ENCODE assay signal across 9 cellular contexts in the genomic region with DNA sequence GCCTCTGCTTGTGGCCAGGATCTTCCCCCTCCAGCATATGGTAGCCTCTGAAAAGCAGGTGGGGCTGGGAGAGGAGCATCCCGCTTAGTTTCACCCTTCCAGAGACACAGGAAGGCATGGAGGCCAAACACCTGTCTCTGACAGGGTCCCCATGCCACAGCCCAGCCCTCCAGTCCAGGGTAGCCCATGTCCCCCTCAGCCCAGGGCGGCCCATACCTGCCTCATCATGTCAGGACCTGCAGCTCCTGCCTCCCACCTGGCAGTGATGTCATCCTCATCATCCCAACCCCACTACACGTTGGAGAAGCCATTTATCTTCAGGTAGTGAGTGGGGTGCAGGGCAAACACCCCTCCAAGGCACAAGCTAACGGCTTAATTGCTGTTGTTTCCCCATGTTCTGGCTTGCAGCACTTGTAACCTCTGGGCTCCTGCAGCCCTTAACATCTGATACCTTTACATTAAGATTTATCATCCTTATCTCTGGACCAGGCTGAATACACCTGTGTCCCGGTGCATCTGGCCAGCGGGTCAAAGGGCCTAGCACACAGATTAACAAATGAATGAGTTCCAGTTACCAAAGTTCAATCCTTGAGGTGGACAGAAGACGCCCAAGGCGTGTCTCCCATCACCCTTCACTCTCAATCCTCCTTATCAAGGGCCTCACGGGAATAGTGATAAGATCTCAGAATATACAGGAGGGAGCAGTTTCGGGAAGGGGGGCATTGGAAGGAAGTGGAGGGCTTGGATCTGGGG. TPM values are rescaled to one million over a fixed set of nuclear protein-coding genes. Genes with fewer than 3 reads are reported as not detected.
DNase-seq lines count a peak whose midpoint lies in the region; ATAC-seq lines count a peak whose summit lies in the region.
"Had no signal": no experiment of that assay in that cellular context is flagged by ENCODE, and none has a peak within 500 bp of the region (broad histone marks: within the 10 kb centered on the region; RNA-seq: fewer than 3 reads in every experiment).

No MANE protein-coding gene starts in this region.

- peaks cover 10% of the 10 kb centered on the region for H3K9me3 Mint-ChIP-seq in T-helper 2 cell treated with Interferon-gamma antibody and Interleukin-4, amounts not matched to agents 5 μg/mL and 100 μg/mL, for 36 hours
- H3K9me3 Mint-ChIP-seq in activated CD8-positive, alpha-beta T cell treated with anti-CD3 and anti-CD28 coated beads, Interleukin-2, amount 10 ng/mL, durations not matched to agents 7 days and 5 days (ENCODE audit: insufficient read depth) = peaks cover 10% of the 10 kb centered on the region
- peaks cover 0 to 7% (median 2%) of the 10 kb centered on the region in 6 donors for H3K9me3 Mint-ChIP-seq in immature natural killer cell

- DNase-seq in T-helper 2 cell treated with Interferon-gamma antibody and Interleukin-4, amounts not matched to agents 5 μg/mL and 100 μg/mL, for 36 hours (ENCODE audit: low spot score) = no peak
- DNase-seq in T-helper 2 cell = no peak
- DNase-seq in activated CD8-positive, alpha-beta T cell treated with anti-CD3 and anti-CD28 coated beads, Interleukin-2, amount 10 ng/mL, durations not matched to agents 7 days and 5 days = no peak
- DNase-seq in immature natural killer cell = no peak
- peak in 3 of 49 donors; percentile 5 to 22 (median 14) for DNase-seq in substantia nigra (lab: John Stamatoyannopoulos, UW)
- DNase-seq in DMS 273 treated with DMSO at 0.1 percent for 48 hours (lab: John Stamatoyannopoulos, UW) = no peak
- no peak for DNase-seq in NCI-H226

- peak overlapping the region; percentile 91 for H3K4me3 Mint-ChIP-seq in T-helper 2 cell treated with Interferon-gamma antibody and Interleukin-4, amounts not matched to agents 5 μg/mL and 100 μg/mL, for 36 hours
- peak overlapping the region; percentile 82 for H3K4me3 Mint-ChIP-seq in activated CD8-positive, alpha-beta T cell treated with anti-CD3 and anti-CD28 coated beads, Interleukin-2, amount 10 ng/mL, durations not matched to agents 7 days and 5 days
- peak overlapping the region; percentile 92 to 98 (median 96) for H3K4me3 Mint-ChIP-seq in immature natural killer cell

- CTCF ChIA-PET in activated CD8-positive, alpha-beta T cell treated with anti-CD3 and anti-CD28 coated beads, Interleukin-2, amount 10 ng/mL, durations not matched to agents 7 days and 5 days (lab: Charles Lee) = interaction anchor here (1.0 to 1.1 kb wide), 2 partner anchors 64 to 121 kb away, joined by 3 read pairs; no protein-coding TSS in a partner anchor

- peaks cover 10% of the 10 kb centered on the region for H3K36me3 Mint-ChIP-seq in T-helper 2 cell treated with Interferon-gamma antibody and Interleukin-4, amounts not matched to agents 5 μg/mL and 100 μg/mL, for 36 hours (ENCODE audit: low read depth)
- peaks cover 11% of the 10 kb centered on the region for H3K36me3 Mint-ChIP-seq in activated CD8-positive, alpha-beta T cell treated with anti-CD3 and anti-CD28 coated beads, Interleukin-2, amount 10 ng/mL, durations not matched to agents 7 days and 5 days (ENCODE audit: low read depth)
- H3K36me3 Mint-ChIP-seq in immature natural killer cell = peaks cover 4 to 9% (median 4%) of the 10 kb centered on the region in 3 donors

- POLR2A ChIA-PET in activated CD8-positive, alpha-beta T cell treated with anti-CD3 and anti-CD28 coated beads, Interleukin-2, amount 10 ng/mL, durations not matched to agents 7 days and 5 days (lab: Charles Lee) = no interaction called here

- H3K27me3 Mint-ChIP-seq in T-helper 2 cell treated with Interferon-gamma antibody and Interleukin-4, amounts not matched to agents 5 μg/mL and 100 μg/mL, for 36 hours (ENCODE audit: low read depth) = no peaks in the 10 kb centered on the region
- H3K27me3 Mint-ChIP-seq in activated CD8-positive, alpha-beta T cell treated with anti-CD3 and anti-CD28 coated beads, Interleukin-2, amount 10 ng/mL, durations not matched to agents 7 days and 5 days (ENCODE audit: low read depth) = no peaks in the 10 kb centered on the region
- peaks cover 2 to 5% (median 3%) of the 10 kb centered on the region in 3 donors for H3K27me3 Mint-ChIP-seq in immature natural killer cell (ENCODE audit: low read depth in 3 of 3)

- peaks cover 15% of the 10 kb centered on the region for H3K4me1 Mint-ChIP-seq in T-helper 2 cell treated with Interferon-gamma antibody and Interleukin-4, amounts not matched to agents 5 μg/mL and 100 μg/mL, for 36 hours (ENCODE audit: low read depth)
- peaks cover 17% of the 10 kb centered on the region for H3K4me1 Mint-ChIP-seq in activated CD8-positive, alpha-beta T cell treated with anti-CD3 and anti-CD28 coated beads, Interleukin-2, amount 10 ng/mL, durations not matched to agents 7 days and 5 days (ENCODE audit: low read depth)
- peaks cover 20 to 25% of the 10 kb centered on the region in 2 donors for H3K4me1 Mint-ChIP-seq in immature natural killer cell

- H3K27ac ChIP-seq in substantia nigra (ENCODE audit: low read depth, low read length, poor library complexity, severe bottlenecking) = peak overlapping the region; percentile 87

- ATAC-seq in activated CD8-positive, alpha-beta T cell treated with anti-CD3 and anti-CD28 coated beads, Interleukin-2, amount 10 ng/mL, durations not matched to agents 7 days and 5 days = no peak
- ATAC-seq in HG03139 (IDR thresholded peaks at IDR 0.05; ENCODE audit: unreplicated experiment) = no peak

- no peak overlapping the region for H3K27ac Mint-ChIP-seq in T-helper 2 cell treated with Interferon-gamma antibody and Interleukin-4, amounts not matched to agents 5 μg/mL and 100 μg/mL, for 36 hours
- H3K27ac Mint-ChIP-seq in activated CD8-positive, alpha-beta T cell treated with anti-CD3 and anti-CD28 coated beads, Interleukin-2, amount 10 ng/mL, durations not matched to agents 7 days and 5 days = peak overlapping the region; percentile 51
- H3K27ac Mint-ChIP-seq in immature natural killer cell = peak overlapping the region in 2 of 6 donors; percentile 64 to 82

RNA-seq across cellular contexts. Expression of gene ZNF175, which starts 22.2 kb away (rescaled TPM):
- total RNA-seq in activated CD8-positive, alpha-beta T cell treated with anti-CD3 and anti-CD28 coated beads, Interleukin-2, amount 10 ng/mL, durations not matched to agents 7 days and 5 days = 1 to 10 TPM; 8.4 to 9.7 TPM
- 1 to 10 TPM in 1 of 3 donors, under 1 TPM in 2; 0.79 to 2.2 (median 0.81) TPM for polyA plus RNA-seq in immature natural killer cell

RNA-seq across cellular contexts. Expression of gene SIGLEC5, which starts 36.9 kb away (rescaled TPM):
- total RNA-seq in activated CD8-positive, alpha-beta T cell treated with anti-CD3 and anti-CD28 coated beads, Interleukin-2, amount 10 ng/mL, durations not matched to agents 7 days and 5 days = not detected
- under 1 TPM in 1 of 3 donors, not detected in 2; 0.49 TPM for polyA plus RNA-seq in immature natural killer cell
- total RNA-seq: T-helper 1 cell treated with Interleukin-12 subunit alpha and Interleukin-12 subunit beta and Interleukin-4 antibody, amounts not matched to agents 30 ng/mL and 1 ng/mL, for 36 hours had no signal

RNA-seq across cellular contexts. Expression of gene SIGLEC14, which starts 53.3 kb away (rescaled TPM):
- total RNA-seq in activated CD8-positive, alpha-beta T cell treated with anti-CD3 and anti-CD28 coated beads, Interleukin-2, amount 10 ng/mL, durations not matched to agents 7 days and 5 days = not detected
- 1 to 10 TPM in 1 of 3 donors, under 1 TPM in 2; 0.12 to 1.9 (median 0.99) TPM for polyA plus RNA-seq in immature natural killer cell
- total RNA-seq: T-helper 1 cell treated with Interleukin-12 subunit alpha and Interleukin-12 subunit beta and Interleukin-4 antibody, amounts not matched to agents 30 ng/mL and 1 ng/mL, for 36 hours had no signal
